In genomic region chr5:75050415-75050814, GRCh38 we compare ENCODE assay signal across 8 cellular contexts. TPM values are rescaled to one million over a fixed set of nuclear protein-coding genes. Genes with fewer than 3 reads are reported as not detected.
DNase-seq lines count a peak whose midpoint lies in the region; ATAC-seq and TF ChIP-seq lines count a peak whose summit lies in the region.
"Had no signal": no experiment of that assay in that cellular context is flagged by ENCODE, and none has a peak within 500 bp of the region (broad histone marks: within the 10 kb centered on the region; RNA-seq: fewer than 3 reads in every experiment).

No MANE protein-coding gene starts in this region.

- peaks cover 0 to 8% (median 0%) of the 10 kb centered on the region in 5 experiments for H3K9me3 Mint-ChIP-seq in brain
- no peaks in the 10 kb centered on the region for H3K9me3 Mint-ChIP-seq in natural killer cell

- peak overlapping the region; percentile 12 to 89 (median 48) for H3K4me3 Mint-ChIP-seq in brain
- H3K4me3 Mint-ChIP-seq in natural killer cell = peak overlapping the region; percentile 22

- ATAC-seq in natural killer cell = no peak
- no peak for ATAC-seq in HG02610 (IDR thresholded peaks at IDR 0.05; ENCODE audit: unreplicated experiment)
- ATAC-seq in GM21529 (IDR thresholded peaks at IDR 0.05; ENCODE audit: unreplicated experiment) = no peak

- H3K4me1 Mint-ChIP-seq in brain (peaks cover 35% of the 10 kb centered on the region), natural killer cell (peaks cover 39 to 54% of the 10 kb centered on the region in 2 donors)

- H3K27me3 ChIP-seq in Loucy (ENCODE audit: insufficient read depth, low read length, poor library complexity, severe bottlenecking) = no peaks in the 10 kb centered on the region

- TF ChIP-seq CTCF in Loucy (conservative IDR thresholded peaks at IDR 0.05; ENCODE audit: low read length) (peak; percentile 39), brain (conservative IDR thresholded peaks at IDR 0.05) (no peak), natural killer cell (IDR thresholded peaks at IDR 0.05) (no peak)

- H3K27me3 Mint-ChIP-seq in brain (peaks cover 32% of the 10 kb centered on the region), natural killer cell (ENCODE audit: low read depth in 2 of 2) (peaks cover 31 to 42% of the 10 kb centered on the region in 2 donors)

- no peaks in the 10 kb centered on the region for H3K9me2 ChIP-seq in Loucy (replicated peaks; ENCODE audit: low read depth, low read length)

- peak overlapping the region; percentile 88 for H3K4me2 ChIP-seq in Loucy (ENCODE audit: low read depth, low read length, poor library complexity, severe bottlenecking)

- H3F3A ChIP-seq in Loucy (ENCODE audit: low read depth) = no peaks in the 10 kb centered on the region

- H3K9ac ChIP-seq in Loucy (ENCODE audit: low read depth, low read length, poor library complexity, severe bottlenecking) = peak overlapping the region; percentile 94

- H3K4me3 ChIP-seq in Loucy (ENCODE audit: low read length, poor library complexity, severe bottlenecking) = peak overlapping the region; percentile 90

- H4K20me1 ChIP-seq in Loucy (ENCODE audit: insufficient read depth, low read length, poor library complexity, severe bottlenecking) = no peaks in the 10 kb centered on the region

- H3K36me3 Mint-ChIP-seq in brain (no peaks in the 10 kb centered on the region), natural killer cell (no peaks in the 10 kb centered on the region)

- intact Hi-C loops in natural killer cell (cut with micrococcal nuclease) (loop anchor here (2.0 kb wide), 1 partner anchor 1206 kb away; no protein-coding TSS in a partner anchor), cardiac septum (cut with DNase I) (loop anchor here (5.0 kb wide), 1 partner anchor 287 kb away; the partner anchor contains the start of gene HMGCR)

- DNase-seq in EL (peak; percentile 46), natural killer cell (no peak), cardiac septum (ENCODE audit: low spot score) (no peak)
- DNase-seq: aorta had no signal

- H3K27ac Mint-ChIP-seq in brain (peak overlapping the region in 1 of 5 experiments; percentile 40), natural killer cell (peak overlapping the region in 1 of 2 donors; percentile 17)

- H2AFZ ChIP-seq in Loucy (ENCODE audit: low read length) = no peak overlapping the region; the same call in 1 of the 2 replicates

- peaks cover 84% of the 10 kb centered on the region for H3K4me1 ChIP-seq in Loucy (ENCODE audit: insufficient read depth, low read length, poor library complexity, severe bottlenecking)

- H3K9me3 ChIP-seq in Loucy (ENCODE audit: insufficient read depth, low read depth, low read length) = no peaks in the 10 kb centered on the region

- H3K79me2 ChIP-seq in Loucy (ENCODE audit: insufficient read depth, low read length) = peaks cover 86% of the 10 kb centered on the region

- H3K36me3 ChIP-seq in Loucy (ENCODE audit: insufficient read depth, low read length) = peaks cover 7% of the 10 kb centered on the region; the same call in 1 of the 2 replicates

RNA-seq across cellular contexts. Expression of gene GCNT4, which starts 1.9 kb away (rescaled TPM):
- polyA plus RNA-seq in brain (ENCODE audit: insufficient read depth, low read depth, low replicate concordance) = 0.17 TPM
- total RNA-seq in natural killer cell (1 to 10 TPM in 1 of 3 donors, under 1 TPM in 2; 0.25 to 2.0 (median 0.52) TPM), cardiac septum (0.62 TPM)
